10 cellular contexts compared by ENCODE assay signal in the genomic region with DNA sequence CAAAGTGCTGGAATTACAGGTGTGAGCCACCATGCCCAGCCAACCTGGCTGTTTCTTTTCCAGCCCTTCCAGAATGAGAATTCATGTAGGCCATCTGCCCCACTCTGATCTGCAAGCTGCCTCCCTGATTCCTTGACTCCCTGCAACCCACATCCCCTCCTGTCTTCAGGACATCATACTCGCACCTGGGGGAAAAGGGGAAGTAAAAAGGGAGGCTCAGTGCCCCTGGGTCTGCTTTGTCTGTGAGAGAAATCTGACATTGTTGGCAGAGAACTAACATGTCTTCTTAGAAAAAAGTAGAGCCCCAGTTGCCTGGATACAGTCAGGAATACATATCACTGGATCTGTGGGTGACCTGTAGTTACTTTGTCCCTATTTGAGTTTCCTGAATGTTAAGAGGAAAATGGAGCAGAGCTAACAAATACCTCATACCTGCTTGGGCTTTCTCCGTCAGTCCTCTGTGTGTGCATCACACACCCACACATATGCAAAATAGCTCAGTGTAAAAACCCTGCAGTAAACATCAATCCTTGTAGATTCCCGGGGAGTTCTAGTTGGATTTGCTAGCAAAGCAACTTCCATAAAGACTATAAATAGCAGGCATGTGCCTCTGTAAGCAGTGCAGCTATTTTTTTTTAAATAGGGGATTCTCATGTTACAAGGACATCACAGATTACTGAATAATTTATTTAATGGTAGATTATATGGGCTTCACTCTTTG.
A peak's percentile ranks its signal among the peaks of the same experiment; 100 is the strongest.
DNase-seq lines count a peak whose midpoint lies in the region; ATAC-seq, FAIRE-seq and TF ChIP-seq lines count a peak whose summit lies in the region.
"Had no signal": no experiment of that assay in that cellular context is flagged by ENCODE, and none has a peak within 500 bp of the region (broad histone marks: within the 10 kb centered on the region; RNA-seq: fewer than 3 reads in every experiment).

No MANE protein-coding gene starts in this region.

- TF ChIP-seq EP300 in GM12878 (IDR thresholded peaks at IDR 0.05; ENCODE audit: borderline replicate concordance in 1 of 2, control insufficient read depth in 1 of 2, low read depth in 2 of 2, low read length in 2 of 2) (no peak), stomach (IDR thresholded peaks at IDR 0.05) (no peak)

- no peak for TF ChIP-seq CTCF in GM12878 (IDR thresholded peaks at IDR 0.05 in 2 of 3, conservative IDR thresholded peaks at IDR 0.05 in 1 of 3; ENCODE audit: control insufficient read depth in 2 of 3, extremely low read depth in 1 of 3, insufficient read depth in 1 of 3, low read depth in 3 of 3, low read length in 3 of 3)
- no peak for TF ChIP-seq CTCF in osteoblast (IDR thresholded peaks at IDR 0.05; ENCODE audit: extremely low read depth, low read depth, low read length)
- TF ChIP-seq CTCF in GM13976 (IDR thresholded peaks at IDR 0.05; ENCODE audit: borderline replicate concordance, control extremely low read depth, extremely low read depth, insufficient read depth, missing control alignments): no peak
- no peak for TF ChIP-seq CTCF in stomach (IDR thresholded peaks at IDR 0.05)

- no peaks in the 10 kb centered on the region for H4K20me1 ChIP-seq in GM12878 (ENCODE audit: control insufficient read depth, insufficient read depth)
- H4K20me1 ChIP-seq in osteoblast (ENCODE audit: insufficient read depth, low read length): no peaks in the 10 kb centered on the region

- H3K4me1 ChIP-seq in GM12878 (ENCODE audit: control insufficient read depth, insufficient read depth, low read length) (peaks cover 61% of the 10 kb centered on the region), osteoblast (ENCODE audit: insufficient read depth, low read length) (peaks cover 5% of the 10 kb centered on the region), stomach (peaks cover 0 to 5% (median 0%) of the 10 kb centered on the region in 4 donors)
- H3K4me1 ChIP-seq: ascending aorta had no signal

- no peaks in the 10 kb centered on the region for H3K36me3 ChIP-seq in GM12878 (ENCODE audit: control insufficient read depth in 2 of 2, insufficient read depth in 2 of 2, low read length in 1 of 2)
- H3K36me3 ChIP-seq in osteoblast (ENCODE audit: insufficient read depth, low read length): no peaks in the 10 kb centered on the region
- H3K36me3 ChIP-seq in stomach: no peaks in the 10 kb centered on the region
- H3K36me3 ChIP-seq: ascending aorta had no signal

- no peak overlapping the region for H3K9ac ChIP-seq in GM12878 (ENCODE audit: control insufficient read depth, insufficient read depth, low read length)

- no peaks in the 10 kb centered on the region for H3K9me3 ChIP-seq in GM12878 (replicated peaks; ENCODE audit: control insufficient read depth, insufficient read depth, low read length)
- H3K9me3 ChIP-seq in osteoblast (ENCODE audit: low read depth, low read length): no peaks in the 10 kb centered on the region
- no peaks in the 10 kb centered on the region for H3K9me3 ChIP-seq in stomach
- H3K9me3 ChIP-seq: ascending aorta had no signal

- H2AFZ ChIP-seq in GM12878 (ENCODE audit: control insufficient read depth, low read depth, low read length) (peak overlapping the region; percentile 42), osteoblast (ENCODE audit: low read length) (peak overlapping the region; percentile 59)

- H3K4me3 ChIP-seq in GM12878: peak overlapping the region; percentile 34; the same call in 1 of the 2 replicates
- no peak overlapping the region for H3K4me3 ChIP-seq in osteoblast (ENCODE audit: insufficient read depth, low read length)
- no peak overlapping the region for H3K4me3 ChIP-seq in stomach
- H3K4me3 ChIP-seq: ascending aorta had no signal

- no peak for TF ChIP-seq RAD21 in GM12878 (IDR thresholded peaks at IDR 0.05; ENCODE audit: insufficient read depth, low read depth, low read length)

- SMC1A ChIA-PET in GM12878 (lab: Charles Lee; ENCODE audit: uncharacterized antibody, unreplicated experiment): interaction anchor here (0.9 to 8.9 kb wide), 9 partner anchors 11 to 178 kb away, joined by 3 to 77 read pairs (median 6); no protein-coding TSS in a partner anchor

- H3K27me3 ChIP-seq in GM12878 (replicated peaks in 1 of 2; ENCODE audit: control insufficient read depth in 2 of 2, insufficient read depth in 2 of 2, low read length in 1 of 2): no peaks in the 10 kb centered on the region
- H3K27me3 ChIP-seq in osteoblast (ENCODE audit: insufficient read depth, low read length): no peaks in the 10 kb centered on the region
- H3K27me3 ChIP-seq in stomach: no peaks in the 10 kb centered on the region
- H3K27me3 ChIP-seq: ascending aorta had no signal

- intact Hi-C loops in GM12878 (cut with micrococcal nuclease; ENCODE audit: unreplicated experiment): no loop called here
- intact Hi-C loops in stomach (cut with DNase I; ENCODE audit: low total_unique reads): no loop called here

- RAD21 ChIA-PET in GM12878 (lab: Charles Lee; ENCODE audit: unreplicated experiment): interaction anchor here (0.7 to 2.2 kb wide), 9 partner anchors 10 to 175 kb away, joined by 3 to 12 read pairs (median 4); no protein-coding TSS in a partner anchor

- H3K79me2 ChIP-seq in GM12878 (ENCODE audit: control insufficient read depth, insufficient read depth, low read length): no peaks in the 10 kb centered on the region
- no peaks in the 10 kb centered on the region for H3K79me2 ChIP-seq in osteoblast (ENCODE audit: insufficient read depth, low read length)

- in situ Hi-C loops in GM12878 (cut with MboI): no loop called here
- in situ Hi-C loops in GM13976 (cut with MboI; ENCODE audit: low sequenced_read_pairs, unreplicated experiment): no loop called here

- TF ChIP-seq POLR2A in GM12878 (IDR thresholded peaks at IDR 0.05; ENCODE audit: low read depth, low read length): no peak
- TF ChIP-seq POLR2A in stomach (IDR thresholded peaks at IDR 0.05): no peak

- H3K27ac ChIP-seq in GM12878 (ENCODE audit: control insufficient read depth, insufficient read depth) (peak overlapping the region; percentile 9; the same call in 1 of the 2 replicates), osteoblast (ENCODE audit: low read depth, low read length) (no peak overlapping the region), stomach (peak overlapping the region in 1 of 5 donors; percentile 61)
- H3K27ac ChIP-seq: ascending aorta had no signal

- BruUV-seq in GM12878 (replicated peaks; lab: Mats Ljungman, UMichigan): no TSS peak

- H3K4me2 ChIP-seq in GM12878 (ENCODE audit: control insufficient read depth, insufficient read depth): peak overlapping the region; percentile 40
- H3K4me2 ChIP-seq in osteoblast (ENCODE audit: insufficient read depth, low read length): no peak overlapping the region

- no peak for FAIRE-seq in GM12878 (lab: Jason Lieb, UNC)

- CTCF ChIA-PET in GM12878 (lab: Yijun Ruan, JAX): interaction anchor here (0.9 to 1.4 kb wide), 6 partner anchors 10 to 74 kb away, joined by 3 to 5 read pairs (median 3); no protein-coding TSS in a partner anchor

- WGBS in GM12878 (ENCODE audit: insufficient coverage, insufficient replicate concordance, low lambda C conversion rate, missing lambda C conversion rate): 4% methylated on average over 3 of the region's 3 CpGs
- 27 to 43% (median 34%) methylated on average over 3 of the region's 3 CpGs for WGBS in stomach, 5 donors

- ATAC-seq in GM21515 (IDR thresholded peaks at IDR 0.05; ENCODE audit: unreplicated experiment) (peak; percentile 37), HG03342 (IDR thresholded peaks at IDR 0.05; ENCODE audit: unreplicated experiment) (peak; percentile 34), GM12878 (peak; percentile 21; the same call in 1 of the 3 replicates), HG03108 (IDR thresholded peaks at IDR 0.05; ENCODE audit: unreplicated experiment) (no peak)
- ATAC-seq: activated CD4-positive, CD25-positive, alpha-beta regulatory T cell treated with anti-CD3 and anti-CD28 coated beads, Interleukin-2, amount 50 U/mL, for 24 hours had no signal

- peak; percentile 19 for DNase-seq in GM12878 (ENCODE audit: low read depth, low spot score)
- DNase-seq in osteoblast (ENCODE audit: insufficient read length, low spot score, missing footprints): no peak
- no peak for DNase-seq in GM13976 (ENCODE audit: low spot score)
- no peak for DNase-seq in stomach
- DNase-seq: NCI-H524 treated with DMSO at 0.1 percent for 48 hours had no signal

- POLR2A ChIA-PET in GM12878 (lab: Charles Lee): interaction anchor here (0.8 to 1.0 kb wide), 2 partner anchors 23 to 38 kb away, joined by 3 read pairs; no protein-coding TSS in a partner anchor

TF ChIP-seq in GM12878, 131 proteins besides CTCF, POLR2A, EP300 and RAD21 (continues in another document):
- TF ChIP-seq SREBF2 (IDR thresholded peaks at IDR 0.05; ENCODE audit: low read length): no peak
- no peak for TF ChIP-seq MYB (IDR thresholded peaks at IDR 0.05; ENCODE audit: borderline replicate concordance, low read depth, low read length)
- TF ChIP-seq, protein P1, sequence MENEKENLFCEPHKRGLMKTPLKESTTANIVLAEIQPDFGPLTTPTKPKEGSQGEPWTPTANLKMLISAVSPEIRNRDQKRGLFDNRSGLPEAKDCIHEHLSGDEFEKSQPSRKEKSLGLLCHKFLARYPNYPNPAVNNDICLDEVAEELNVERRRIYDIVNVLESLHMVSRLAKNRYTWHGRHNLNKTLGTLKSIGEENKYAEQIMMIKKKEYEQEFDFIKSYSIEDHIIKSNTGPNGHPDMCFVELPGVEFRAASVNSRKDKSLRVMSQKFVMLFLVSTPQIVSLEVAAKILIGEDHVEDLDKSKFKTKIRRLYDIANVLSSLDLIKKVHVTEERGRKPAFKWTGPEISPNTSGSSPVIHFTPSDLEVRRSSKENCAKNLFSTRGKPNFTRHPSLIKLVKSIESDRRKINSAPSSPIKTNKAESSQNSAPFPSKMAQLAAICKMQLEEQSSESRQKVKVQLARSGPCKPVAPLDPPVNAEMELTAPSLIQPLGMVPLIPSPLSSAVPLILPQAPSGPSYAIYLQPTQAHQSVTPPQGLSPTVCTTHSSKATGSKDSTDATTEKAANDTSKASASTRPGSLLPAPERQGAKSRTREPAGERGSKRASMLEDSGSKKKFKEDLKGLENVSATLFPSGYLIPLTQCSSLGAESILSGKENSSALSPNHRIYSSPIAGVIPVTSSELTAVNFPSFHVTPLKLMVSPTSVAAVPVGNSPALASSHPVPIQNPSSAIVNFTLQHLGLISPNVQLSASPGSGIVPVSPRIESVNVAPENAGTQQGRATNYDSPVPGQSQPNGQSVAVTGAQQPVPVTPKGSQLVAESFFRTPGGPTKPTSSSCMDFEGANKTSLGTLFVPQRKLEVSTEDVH (IDR thresholded peaks at IDR 0.05; ENCODE audit: low read depth, partially characterized antibody): no peak
- TF ChIP-seq MTA3 (IDR thresholded peaks at IDR 0.05; ENCODE audit: borderline replicate concordance, low read length): no peak
- TF ChIP-seq, protein P2, sequence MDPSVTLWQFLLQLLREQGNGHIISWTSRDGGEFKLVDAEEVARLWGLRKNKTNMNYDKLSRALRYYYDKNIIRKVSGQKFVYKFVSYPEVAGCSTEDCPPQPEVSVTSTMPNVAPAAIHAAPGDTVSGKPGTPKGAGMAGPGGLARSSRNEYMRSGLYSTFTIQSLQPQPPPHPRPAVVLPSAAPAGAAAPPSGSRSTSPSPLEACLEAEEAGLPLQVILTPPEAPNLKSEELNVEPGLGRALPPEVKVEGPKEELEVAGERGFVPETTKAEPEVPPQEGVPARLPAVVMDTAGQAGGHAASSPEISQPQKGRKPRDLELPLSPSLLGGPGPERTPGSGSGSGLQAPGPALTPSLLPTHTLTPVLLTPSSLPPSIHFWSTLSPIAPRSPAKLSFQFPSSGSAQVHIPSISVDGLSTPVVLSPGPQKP (IDR thresholded peaks at IDR 0.05; ENCODE audit: low read depth, low read length): no peak
